In the genomic region with DNA sequence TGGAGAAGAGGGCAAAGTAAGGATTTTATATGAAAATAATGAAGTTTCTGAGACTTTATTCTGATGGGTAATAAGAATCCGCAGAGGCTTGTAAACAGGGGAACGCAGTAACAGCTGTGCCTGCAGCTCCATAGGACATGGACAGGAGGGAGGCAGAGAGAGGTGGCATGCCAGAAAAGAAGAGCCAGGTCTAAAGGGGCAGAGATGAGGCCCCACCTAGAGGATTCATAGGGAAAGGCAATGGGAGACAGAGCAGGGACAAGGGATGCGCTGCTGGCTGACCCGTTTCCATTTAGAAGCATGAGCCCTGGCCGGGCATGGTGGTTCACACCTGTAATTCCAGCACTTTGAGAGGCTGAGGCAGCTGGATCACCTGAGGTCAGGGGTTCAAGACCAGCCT, we compare ENCODE assay signal across 10 cellular contexts.
DNase-seq lines count a peak whose midpoint lies in the region; ATAC-seq and TF ChIP-seq lines count a peak whose summit lies in the region.
"Had no signal": no experiment of that assay in that cellular context is flagged by ENCODE, and none has a peak within 500 bp of the region (broad histone marks: within the 10 kb centered on the region; RNA-seq: fewer than 3 reads in every experiment).

No MANE protein-coding gene starts in this region.

- no peak for TF ChIP-seq EP300 in neural cell (conservative IDR thresholded peaks at IDR 0.05; ENCODE audit: poor library complexity, severe bottlenecking)

- H3K36me3 Mint-ChIP-seq in chondrocyte (ENCODE audit: low read depth), result peaks cover 5% of the 10 kb centered on the region

- WGBS in esophagus squamous epithelium, 2 donors, result 79% methylated on average over 5 of the region's 5 CpGs

- DNase-seq in GM12865 (ENCODE audit: low read depth) (no peak), NCI-H510A (lab: John Stamatoyannopoulos, UW) (peak; percentile 40), chondrocyte (ENCODE audit: low spot score) (no peak), esophagus squamous epithelium (lab: John Stamatoyannopoulos, UW) (no peak), erythroblast (lab: John Stamatoyannopoulos, UW) (no peak)
- DNase-seq in stimulated activated CD8-positive, alpha-beta memory T cell treated with anti-CD3 and anti-CD28 coated beads, Interleukin-4, amount 100 ng/mL, for 48 hours, result no peak

- no peak overlapping the region for H3K9ac ChIP-seq in neural cell (ENCODE audit: low read length)

- TF ChIP-seq RAD21 in neural cell (conservative IDR thresholded peaks at IDR 0.05), result peak; percentile 11

- H4K20me1 ChIP-seq in neural cell (ENCODE audit: insufficient read depth), result no peaks in the 10 kb centered on the region

- H2AFZ ChIP-seq in neural cell (ENCODE audit: low read depth, low read length), result no peak overlapping the region

- no peaks in the 10 kb centered on the region for H3K4me1 ChIP-seq in esophagus squamous epithelium

- H3K4me3 ChIP-seq in GM12865 (ENCODE audit: low read depth, low read length) (no peak overlapping the region), neural cell (ENCODE audit: low read length) (no peak overlapping the region), esophagus squamous epithelium (no peak overlapping the region)

- H3K27ac ChIP-seq in neural cell (ENCODE audit: low read length) (no peak overlapping the region), esophagus squamous epithelium (no peak overlapping the region)
- H3K27ac ChIP-seq: neutrophil had no signal

- no peaks in the 10 kb centered on the region for H3F3A ChIP-seq in neural cell (ENCODE audit: insufficient read depth, low read length, poor library complexity, severe bottlenecking)

- H3K4me3 Mint-ChIP-seq in chondrocyte (ENCODE audit: unreplicated experiment), result no peak overlapping the region
- H3K4me3 Mint-ChIP-seq: activated T-helper 1 cell treated with anti-CD3 and anti-CD28 coated beads, Interleukin-12 subunit alpha, Interleukin-12 subunit beta, Interleukin-2, Interleukin-4 antibody, amounts not matched to agents 30 ng/mL and 10 ng/mL and 1 ng/mL, durations not matched to agents 14 hours and 24 hours and 36 hours had no signal

- peaks cover 12% of the 10 kb centered on the region for H3K9me3 Mint-ChIP-seq in chondrocyte (ENCODE audit: low read depth)

- no peak for ATAC-seq in HG03520 (IDR thresholded peaks at IDR 0.05; ENCODE audit: unreplicated experiment)

- TF ChIP-seq CTCF in GM12865 (IDR thresholded peaks at IDR 0.05; ENCODE audit: insufficient read depth, low read depth, low read length, missing control alignments) (peak; percentile 17), chondrocyte (IDR thresholded peaks at IDR 0.05) (peak; percentile 69), neural cell (IDR thresholded peaks at IDR 0.05; ENCODE audit: poor library complexity, severe bottlenecking) (peak; percentile 35), esophagus squamous epithelium (IDR thresholded peaks at IDR 0.05) (peak in 2 of 6 experiments; percentile 9 to 45)

- intact Hi-C loops in esophagus squamous epithelium (cut with DNase I), result no loop called here

- H3K27me3 ChIP-seq in neural cell (ENCODE audit: insufficient read depth, low read depth, low read length) (no peaks in the 10 kb centered on the region), esophagus squamous epithelium (no peaks in the 10 kb centered on the region)
- H3K27me3 ChIP-seq: neutrophil had no signal

- H3K9me3 ChIP-seq in neural cell (ENCODE audit: low read length), result peaks cover 3% of the 10 kb centered on the region
- H3K9me3 ChIP-seq in esophagus squamous epithelium, result peaks cover 0 to 11% (median 5%) of the 10 kb centered on the region in 3 donors
- H3K9me3 ChIP-seq: neutrophil had no signal

- no peaks in the 10 kb centered on the region for H3K79me2 ChIP-seq in neural cell (replicated peaks; ENCODE audit: insufficient read depth, low read length)

- no peak overlapping the region for H3K4me2 ChIP-seq in neural cell (ENCODE audit: low read length)

- peaks cover 25% of the 10 kb centered on the region for H3K4me1 Mint-ChIP-seq in chondrocyte (ENCODE audit: low read depth)

- H3K27ac Mint-ChIP-seq in chondrocyte (ENCODE audit: unreplicated experiment), result no peak overlapping the region
- H3K27ac Mint-ChIP-seq: activated T-helper 1 cell treated with anti-CD3 and anti-CD28 coated beads, Interleukin-12 subunit alpha, Interleukin-12 subunit beta, Interleukin-2, Interleukin-4 antibody, amounts not matched to agents 30 ng/mL and 10 ng/mL and 1 ng/mL, durations not matched to agents 14 hours and 24 hours and 36 hours had no signal

- no peak for TF ChIP-seq POLR2A in esophagus squamous epithelium (IDR thresholded peaks at IDR 0.05)
- no peak for TF ChIP-seq POLR2A in erythroblast (IDR thresholded peaks at IDR 0.05; ENCODE audit: low read length)

- H3K9me2 ChIP-seq in neural cell (ENCODE audit: insufficient read depth, low read length), result no peaks in the 10 kb centered on the region

- H3K36me3 ChIP-seq in neural cell (ENCODE audit: insufficient read depth, low read length) (no peaks in the 10 kb centered on the region), esophagus squamous epithelium (no peaks in the 10 kb centered on the region)
- H3K36me3 ChIP-seq: neutrophil had no signal

- H3K27me3 Mint-ChIP-seq in chondrocyte (ENCODE audit: low read depth), result no peaks in the 10 kb centered on the region

TF ChIP-seq in neural cell, 6 proteins besides CTCF, POLR2A, EP300 and RAD21:
- TF ChIP-seq MXI1 (conservative IDR thresholded peaks at IDR 0.05; ENCODE audit: poor library complexity, severe bottlenecking) (no peak), TAF1 (IDR thresholded peaks at IDR 0.05; ENCODE audit: low read depth) (no peak)
TF ChIP-seq in neural cell: peak in this region for 0.
